18 cellular contexts compared by ENCODE assay signal in genomic region chr16:21152160-21153030, GRCh38. TPM values are rescaled to one million over a fixed set of nuclear protein-coding genes. Genes with fewer than 3 reads are reported as not detected.
"Had no signal": no experiment of that assay in that cellular context is flagged by ENCODE, and none has a peak within 500 bp of the region (broad histone marks: within the 10 kb centered on the region; RNA-seq: fewer than 3 reads in every experiment).

No MANE protein-coding gene starts in this region.

RNA-seq across cellular contexts. Expression of gene DNAH3, which starts 1.7 kb away (rescaled TPM):
- total RNA-seq: activated B cell treated with CpG ODN at 0.5 μM for 24 hours; activated CD4-positive, alpha-beta memory T cell treated with anti-CD3 and anti-CD28 coated beads for 36 hours; activated naive CD4-positive, alpha-beta T cell treated with anti-CD3 and anti-CD28 coated beads for 36 hours; activated naive CD4-positive, alpha-beta T cell treated with anti-CD3 and anti-CD28 coated beads, Interleukin-2, amount 50 U/mL, for 72 hours; activated T-cell treated with anti-CD3 and anti-CD28 coated beads, Interleukin-2, amount 50 U/mL, for 4 hours; activated T-helper 1 cell treated with anti-CD3 and anti-CD28 coated beads, Interleukin-12 subunit alpha, Interleukin-12 subunit beta, Interleukin-2, Interleukin-4 antibody, amounts not matched to agents 30 ng/mL and 10 ng/mL and 1 ng/mL, durations not matched to agents 14 hours and 24 hours and 36 hours; astrocyte; body of pancreas; MCF 10A; OCI-LY7; T-cell had no signal

RNA-seq across cellular contexts. Expression of gene ZP2, which starts 59.0 kb away (rescaled TPM):
- total RNA-seq: activated B cell treated with CpG ODN at 0.5 μM for 24 hours; activated CD4-positive, alpha-beta memory T cell treated with anti-CD3 and anti-CD28 coated beads for 36 hours; activated naive CD4-positive, alpha-beta T cell treated with anti-CD3 and anti-CD28 coated beads for 36 hours; activated naive CD4-positive, alpha-beta T cell treated with anti-CD3 and anti-CD28 coated beads, Interleukin-2, amount 50 U/mL, for 72 hours; activated T-cell treated with anti-CD3 and anti-CD28 coated beads, Interleukin-2, amount 50 U/mL, for 4 hours; activated T-helper 1 cell treated with anti-CD3 and anti-CD28 coated beads, Interleukin-12 subunit alpha, Interleukin-12 subunit beta, Interleukin-2, Interleukin-4 antibody, amounts not matched to agents 30 ng/mL and 10 ng/mL and 1 ng/mL, durations not matched to agents 14 hours and 24 hours and 36 hours; adrenal gland; astrocyte; body of pancreas; breast epithelium; cardiac septum; MCF 10A; OCI-LY7; PC-9; Right ventricle myocardium inferior; SK-MEL-5; T-cell; T-helper 17 cell had no signal
- polyA plus RNA-seq: adrenal gland had no signal
